Comparison of ENCODE assay signal across 8 cellular contexts in genomic region chr16:1308036-1308976, GRCh38. TPM values are rescaled to one million over a fixed set of nuclear protein-coding genes. Genes with fewer than 3 reads are reported as not detected.
DNase-seq lines count a peak whose midpoint lies in the region; ATAC-seq and TF ChIP-seq lines count a peak whose summit lies in the region.

No MANE protein-coding gene starts in this region.

- no peak for TF ChIP-seq EP300 in suprapubic skin (IDR thresholded peaks at IDR 0.05)

- H3K27ac Mint-ChIP-seq in activated T-helper 2 cell treated with anti-CD3 and anti-CD28 coated beads, Interferon-gamma antibody, Interleukin-2, Interleukin-4, amounts not matched to agents 10 μg/mL and 5 μg/mL and 100 μg/mL, durations not matched to agents 14 hours and 24 hours and 36 hours: peak overlapping the region; percentile 99

- peak overlapping the region; percentile 99; the same call in 1 of the 2 replicates for H3K9ac ChIP-seq in iPS-20b (ENCODE audit: low read depth, low read length)

- peaks cover 15% of the 10 kb centered on the region for H3K4me1 Mint-ChIP-seq in activated T-helper 2 cell treated with anti-CD3 and anti-CD28 coated beads, Interferon-gamma antibody, Interleukin-2, Interleukin-4, amounts not matched to agents 10 μg/mL and 5 μg/mL and 100 μg/mL, durations not matched to agents 14 hours and 24 hours and 36 hours (ENCODE audit: low read depth)

- intact Hi-C loops in activated T-helper 2 cell treated with anti-CD3 and anti-CD28 coated beads, Interferon-gamma antibody, Interleukin-2, Interleukin-4, amounts not matched to agents 10 μg/mL and 5 μg/mL and 100 μg/mL, durations not matched to agents 14 hours and 24 hours and 36 hours (cut with micrococcal nuclease): loop anchor here (2.0 to 10.0 kb wide), 3 partner anchors 70 to 466 kb away; partner anchors contain the start of genes EME2, MRPS34, NME3 and UQCC4

- no peak for DNase-seq in AG09309 (ENCODE audit: low read depth)
- DNase-seq in HuH-7.5 (ENCODE audit: low spot score): peak; percentile 64
- DNase-seq in activated T-helper 2 cell treated with anti-CD3 and anti-CD28 coated beads, Interferon-gamma antibody, Interleukin-2, Interleukin-4, amounts not matched to agents 10 μg/mL and 5 μg/mL and 100 μg/mL, durations not matched to agents 14 hours and 24 hours and 36 hours (ENCODE audit: low spot score): no peak
- no peak for DNase-seq in suprapubic skin (ENCODE audit: low spot score in 2 of 2)
- DNase-seq in putamen (ENCODE audit: low spot score): no peak
- DNase-seq in NCI-H82 treated with DMSO at 0.1 percent for 48 hours (lab: John Stamatoyannopoulos, UW; ENCODE audit: unreplicated experiment): no peak

- no peak for TF ChIP-seq POLR2A in suprapubic skin (IDR thresholded peaks at IDR 0.05)

- H3K27me3 ChIP-seq in iPS-20b (ENCODE audit: insufficient read depth, low read length) (no peaks in the 10 kb centered on the region), suprapubic skin (no peaks in the 10 kb centered on the region)

- TF ChIP-seq CTCF in AG09309 (IDR thresholded peaks at IDR 0.05; ENCODE audit: control insufficient read depth, insufficient read depth, low read depth, low read length, missing control alignments) (no peak), suprapubic skin (IDR thresholded peaks at IDR 0.05) (no peak)

- peaks cover 6% of the 10 kb centered on the region; the same call in 1 of the 2 replicates for H3K4me1 ChIP-seq in iPS-20b (ENCODE audit: insufficient read depth, low read length)
- peaks cover 34% of the 10 kb centered on the region for H3K4me1 ChIP-seq in suprapubic skin

- H3K27ac ChIP-seq in iPS-20b (ENCODE audit: low read length): no peak overlapping the region
- peak overlapping the region; percentile 93 for H3K27ac ChIP-seq in suprapubic skin

- peak overlapping the region; percentile 83 for H3K4me3 Mint-ChIP-seq in activated T-helper 2 cell treated with anti-CD3 and anti-CD28 coated beads, Interferon-gamma antibody, Interleukin-2, Interleukin-4, amounts not matched to agents 10 μg/mL and 5 μg/mL and 100 μg/mL, durations not matched to agents 14 hours and 24 hours and 36 hours (ENCODE audit: low read depth)

- H3K9me3 Mint-ChIP-seq in activated T-helper 2 cell treated with anti-CD3 and anti-CD28 coated beads, Interferon-gamma antibody, Interleukin-2, Interleukin-4, amounts not matched to agents 10 μg/mL and 5 μg/mL and 100 μg/mL, durations not matched to agents 14 hours and 24 hours and 36 hours: no peaks in the 10 kb centered on the region

- no peaks in the 10 kb centered on the region for H3K27me3 Mint-ChIP-seq in activated T-helper 2 cell treated with anti-CD3 and anti-CD28 coated beads, Interferon-gamma antibody, Interleukin-2, Interleukin-4, amounts not matched to agents 10 μg/mL and 5 μg/mL and 100 μg/mL, durations not matched to agents 14 hours and 24 hours and 36 hours (ENCODE audit: low read depth)

- peak overlapping the region; percentile 50 for H3K4me3 ChIP-seq in AG09309 (ENCODE audit: control insufficient read depth, low read depth, low read length)
- H3K4me3 ChIP-seq in iPS-20b (ENCODE audit: low read length): peak overlapping the region; percentile 80
- peak overlapping the region; percentile 82 for H3K4me3 ChIP-seq in suprapubic skin

- WGBS in suprapubic skin: 8% methylated on average over 23 of the region's 43 CpGs

- peaks cover 28% of the 10 kb centered on the region for H3K36me3 Mint-ChIP-seq in activated T-helper 2 cell treated with anti-CD3 and anti-CD28 coated beads, Interferon-gamma antibody, Interleukin-2, Interleukin-4, amounts not matched to agents 10 μg/mL and 5 μg/mL and 100 μg/mL, durations not matched to agents 14 hours and 24 hours and 36 hours (ENCODE audit: low read depth)

- H3K36me3 ChIP-seq in iPS-20b (ENCODE audit: insufficient read depth, low read depth, low read length) (peaks cover 7% of the 10 kb centered on the region; the same call in 1 of the 2 replicates), suprapubic skin (no peaks in the 10 kb centered on the region)

- peak; percentile 13 for ATAC-seq in GM18861 (IDR thresholded peaks at IDR 0.05; ENCODE audit: unreplicated experiment)

- H3K9me3 ChIP-seq in iPS-20b (ENCODE audit: insufficient read depth, low read depth, low read length): no peaks in the 10 kb centered on the region
- H3K9me3 ChIP-seq in suprapubic skin: no peaks in the 10 kb centered on the region

RNA-seq across cellular contexts. Expression of gene UBE2I, which starts 1.1 kb away (rescaled TPM):
- total RNA-seq in activated T-helper 2 cell treated with anti-CD3 and anti-CD28 coated beads, Interferon-gamma antibody, Interleukin-2, Interleukin-4, amounts not matched to agents 10 μg/mL and 5 μg/mL and 100 μg/mL, durations not matched to agents 14 hours and 24 hours and 36 hours: 264 and 265 TPM in 2 replicates
- total RNA-seq in suprapubic skin: 100 to 1,000 TPM in 3 of 4 donors, 10 to 100 TPM in 1; 72.0 to 165 (median 107) TPM

RNA-seq across cellular contexts. Expression of gene BAIAP3, which starts 25.1 kb away (rescaled TPM):
- 0.21 and 0.32 TPM in 2 replicates for total RNA-seq in activated T-helper 2 cell treated with anti-CD3 and anti-CD28 coated beads, Interferon-gamma antibody, Interleukin-2, Interleukin-4, amounts not matched to agents 10 μg/mL and 5 μg/mL and 100 μg/mL, durations not matched to agents 14 hours and 24 hours and 36 hours
- total RNA-seq in suprapubic skin: 1 to 10 TPM in 3 of 4 donors, under 1 TPM in 1; 0.87 to 6.2 (median 2.5) TPM

RNA-seq across cellular contexts. Expression of gene TSR3, which starts 43.4 kb away (rescaled TPM):
- 64.1 and 72.9 TPM in 2 replicates for total RNA-seq in activated T-helper 2 cell treated with anti-CD3 and anti-CD28 coated beads, Interferon-gamma antibody, Interleukin-2, Interleukin-4, amounts not matched to agents 10 μg/mL and 5 μg/mL and 100 μg/mL, durations not matched to agents 14 hours and 24 hours and 36 hours
- total RNA-seq in suprapubic skin: 10 to 100 TPM; 48.5 to 70.2 (median 62.1) TPM

RNA-seq across cellular contexts. Expression of gene GNPTG, which starts 43.4 kb away (rescaled TPM):
- total RNA-seq in activated T-helper 2 cell treated with anti-CD3 and anti-CD28 coated beads, Interferon-gamma antibody, Interleukin-2, Interleukin-4, amounts not matched to agents 10 μg/mL and 5 μg/mL and 100 μg/mL, durations not matched to agents 14 hours and 24 hours and 36 hours: 21.3 and 24.1 TPM in 2 replicates
- 10 to 100 TPM; 53.7 to 84.0 (median 69.5) TPM for total RNA-seq in suprapubic skin

RNA-seq across cellular contexts. Expression of gene TPSD1, which starts 52.4 kb away (rescaled TPM):
- total RNA-seq in activated T-helper 2 cell treated with anti-CD3 and anti-CD28 coated beads, Interferon-gamma antibody, Interleukin-2, Interleukin-4, amounts not matched to agents 10 μg/mL and 5 μg/mL and 100 μg/mL, durations not matched to agents 14 hours and 24 hours and 36 hours: not detected in 2 replicates
- 10 to 100 TPM in 1 of 4 donors, under 1 TPM in 2, not detected in 1; 0.38 to 11.6 (median 0.83) TPM for total RNA-seq in suprapubic skin
